In genomic region chr5:1950708-1951103, GRCh38 we compare ENCODE assay signal across 23 cellular contexts.
DNase-seq lines count a peak whose midpoint lies in the region; ATAC-seq, FAIRE-seq and TF ChIP-seq lines count a peak whose summit lies in the region.
"Had no signal": no experiment of that assay in that cellular context is flagged by ENCODE, and none has a peak within 500 bp of the region (broad histone marks: within the 10 kb centered on the region; RNA-seq: fewer than 3 reads in every experiment).

No MANE protein-coding gene starts in this region.

- H2BK15ac ChIP-seq in H1 (ENCODE audit: low read length) (no peak overlapping the region), neuronal stem cell (ENCODE audit: low read length) (peak overlapping the region; percentile 64)

- no peaks in the 10 kb centered on the region for H3K9me2 ChIP-seq in SK-N-SH

- H3K9me3 ChIP-seq in SK-N-SH, result no peaks in the 10 kb centered on the region
- H3K9me3 ChIP-seq in H1 (ENCODE audit: insufficient read depth in 2 of 2, low read depth in 1 of 2, low read length in 1 of 2), result no peaks in the 10 kb centered on the region; a peak in 1 of 4 replicates
- H3K9me3 ChIP-seq in neuronal stem cell (replicated peaks in 1 of 2; ENCODE audit: control insufficient read depth in 2 of 2, insufficient read depth in 1 of 2, low read depth in 1 of 2, low read length in 2 of 2), result no peaks in the 10 kb centered on the region
- H3K9me3 ChIP-seq in gastrocnemius medialis, result no peaks in the 10 kb centered on the region

- H3K18ac ChIP-seq in H1 (ENCODE audit: extremely low read depth, low read length), result no peak overlapping the region; the same call in 1 of the 2 replicates
- no peak overlapping the region for H3K18ac ChIP-seq in neuronal stem cell (ENCODE audit: low read length)

- TF ChIP-seq CTCF in SK-N-SH (IDR thresholded peaks at IDR 0.05) (no peak), NB4 (IDR thresholded peaks at IDR 0.05; ENCODE audit: low read depth, low read length) (no peak), H1 (IDR thresholded peaks at IDR 0.05; ENCODE audit: control extremely low read depth in 1 of 3, insufficient read depth in 1 of 3, low read depth in 1 of 3, low read length in 3 of 3) (no peak), gastrocnemius medialis (IDR thresholded peaks at IDR 0.05 in 4 of 5, conservative IDR thresholded peaks at IDR 0.05 in 1 of 5) (no peak)

- peaks cover 63% of the 10 kb centered on the region; the same call in 1 of the 2 replicates for H3K27me3 ChIP-seq in SK-N-SH (ENCODE audit: insufficient read depth)
- H3K27me3 ChIP-seq in H1 (replicated peaks in 1 of 4; ENCODE audit: control insufficient read depth in 3 of 4, extremely low read depth in 1 of 4, insufficient read depth in 3 of 4, low read length in 3 of 4), result peaks cover 0 to 4% (median 1%) of the 10 kb centered on the region in 4 experiments; a peak in 3 of 7 replicates
- H3K27me3 ChIP-seq in neuronal stem cell (ENCODE audit: control insufficient read depth in 3 of 3, insufficient read depth in 3 of 3, low read depth in 1 of 3, low read length in 3 of 3), result peaks cover 0 to 5% (median 0%) of the 10 kb centered on the region in 3 experiments
- no peaks in the 10 kb centered on the region for H3K27me3 ChIP-seq in gastrocnemius medialis

- H3K27ac ChIP-seq in SK-N-SH (ENCODE audit: low read depth in 2 of 2, low read length in 1 of 2) (no peak overlapping the region), H1 (ENCODE audit: low read depth, low read length) (no peak overlapping the region), neuronal stem cell (replicated peaks; ENCODE audit: low read length) (no peak overlapping the region), gastrocnemius medialis (no peak overlapping the region)

- H3F3A ChIP-seq in SK-N-SH (replicated peaks; ENCODE audit: insufficient read depth), result no peaks in the 10 kb centered on the region

- ATAC-seq in SK-N-SH treated with all-trans-retinoic acid at 6 μM for 48 hours, result no peak
- no peak for ATAC-seq in gastrocnemius medialis
- ATAC-seq in GM19324 (IDR thresholded peaks at IDR 0.05; ENCODE audit: low FRiP score, unreplicated experiment), result no peak
- ATAC-seq: CD8-positive, alpha-beta T cell; stimulated activated effector memory CD8-positive, alpha-beta T cell treated with anti-CD3 and anti-CD28 coated beads, Interleukin-12 subunit alpha, Interleukin-12 subunit beta, amount 100 ng/mL, for 72 hours had no signal

- H3K14ac ChIP-seq in H1 (ENCODE audit: insufficient read length) (no peak overlapping the region), neuronal stem cell (ENCODE audit: low read length) (no peak overlapping the region)

- H2BK5ac ChIP-seq in H1 (ENCODE audit: low read depth, low read length) (no peak overlapping the region), neuronal stem cell (ENCODE audit: low read length) (no peak overlapping the region)

- H4K8ac ChIP-seq in H1 (ENCODE audit: extremely low read depth, insufficient read depth, low read length) (no peak overlapping the region), neuronal stem cell (ENCODE audit: low read depth, low read length) (no peak overlapping the region)

- intact Hi-C loops in gastrocnemius medialis (cut with DNase I; ENCODE audit: low total_unique reads), result no loop called here

- in situ Hi-C loops in gastrocnemius medialis (cut with MboI; ENCODE audit: low sequenced_read_pairs in 4 of 4), result no loop called here

- no peak for TF ChIP-seq RAD21 in SK-N-SH (IDR thresholded peaks at IDR 0.05; ENCODE audit: low read length)
- no peak for TF ChIP-seq RAD21 in H1 (IDR thresholded peaks at IDR 0.05 in 1 of 2, conservative IDR thresholded peaks at IDR 0.05 in 1 of 2; ENCODE audit: low read depth in 2 of 2, low read length in 2 of 2)

- no peak overlapping the region for H3K56ac ChIP-seq in H1 (replicated peaks; ENCODE audit: insufficient read length, low read depth, low read length)

- no peak for DNase-seq in SK-N-SH
- peak; percentile 29 for DNase-seq in NB4 (ENCODE audit: low read depth)
- no peak for DNase-seq in H1 (ENCODE audit: low read depth in 1 of 2, low spot score in 2 of 2)
- no peak for DNase-seq in neuronal stem cell (ENCODE audit: low spot score)
- DNase-seq in gastrocnemius medialis, result no peak
- no peak for DNase-seq in stimulated activated naive CD4-positive, alpha-beta T cell treated with Interleukin-2 at 50 U/mL for 16 hours (lab: John Stamatoyannopoulos, UW)
- DNase-seq: 8988T; activated CD8-positive, alpha-beta memory T cell treated with anti-CD3 and anti-CD28 coated beads for 24 hours; activated naive CD4-positive, alpha-beta T cell treated with Interleukin-2 at 50 U/mL for 16 hours; activated T-cell treated with anti-CD3 and anti-CD28 coated beads, Interleukin-2, amount 50 U/mL, for 24 hours; aorta; CD8-positive, alpha-beta T cell; DMS79; foreskin fibroblast; HCEC 1CT; kidney; NCI-H146 had no signal

- H3K4me1 ChIP-seq in SK-N-SH (ENCODE audit: control insufficient read depth in 1 of 2, insufficient read depth in 2 of 2, low read depth in 1 of 2, low read length in 1 of 2) (no peaks in the 10 kb centered on the region), H1 (replicated peaks in 1 of 4; ENCODE audit: control insufficient read depth in 3 of 4, insufficient read depth in 4 of 4, low read length in 3 of 4) (peaks cover 0 to 17% (median 11%) of the 10 kb centered on the region in 4 experiments; a peak in 6 of 7 replicates), neuronal stem cell (ENCODE audit: control insufficient read depth in 2 of 2, insufficient read depth in 1 of 2, low read depth in 1 of 2, low read length in 2 of 2) (peaks cover 3 to 5% of the 10 kb centered on the region in 2 donors), gastrocnemius medialis (no peaks in the 10 kb centered on the region)

- H3K23me2 ChIP-seq in H1 (ENCODE audit: low read depth, low read length), result 0 out of 2 replicates have a peak, but pooled peaks cover 2% of the 10 kb centered on the region

- 16% methylated on average over 17 of the region's 22 CpGs for WGBS in SK-N-SH (ENCODE audit: low lambda C conversion rate)
- 91% methylated on average over 22 of the region's 22 CpGs; no CpG with 5 or more reads in 1 of the 2 experiments for WGBS in H1 (ENCODE audit: extremely low coverage in 1 of 2, insufficient coverage in 1 of 2, insufficient read length in 1 of 2, insufficient replicate concordance in 2 of 2, low coverage in 1 of 2, low lambda C conversion rate in 2 of 2, missing lambda C conversion rate in 1 of 2), 2 experiments
- WGBS in neuronal stem cell (ENCODE audit: extremely low coverage in 2 of 2, insufficient read length in 2 of 2, insufficient replicate concordance in 1 of 2), 2 donors, result no CpG with 5 or more reads among the region's 22 CpGs

- no peak overlapping the region for H3K4me3 ChIP-seq in SK-N-SH (ENCODE audit: low read depth in 2 of 2, low read length in 1 of 2)
- H3K4me3 ChIP-seq in NB4 (ENCODE audit: low read depth, low read length), result no peak overlapping the region
- no peak overlapping the region for H3K4me3 ChIP-seq in H1 (ENCODE audit: extremely low read depth in 1 of 4, insufficient read depth in 2 of 4, low read depth in 3 of 4, low read length in 4 of 4)
- H3K4me3 ChIP-seq in neuronal stem cell (ENCODE audit: low read length in 2 of 2), result no peak overlapping the region
- H3K4me3 ChIP-seq in gastrocnemius medialis, result no peak overlapping the region
- H3K4me3 ChIP-seq: lung had no signal

- H3K79me1 ChIP-seq in H1 (ENCODE audit: low read depth, low read length) (no peaks in the 10 kb centered on the region), neuronal stem cell (ENCODE audit: low read depth, low read length) (peaks cover 3% of the 10 kb centered on the region)

- POLR2A ChIA-PET in SK-N-SH (lab: Yijun Ruan, JAX), result no interaction called here
- POLR2A ChIA-PET in H1 (lab: Charles Lee; ENCODE audit: partially characterized antibody), result no interaction called here

- H3K9ac ChIP-seq in SK-N-SH, result no peak overlapping the region
- no peak overlapping the region for H3K9ac ChIP-seq in H1 (replicated peaks in 1 of 4; ENCODE audit: extremely low read depth in 1 of 4, low read depth in 3 of 4, low read length in 3 of 4)
- peak overlapping the region; percentile 44 for H3K9ac ChIP-seq in neuronal stem cell (ENCODE audit: low read depth, low read length, poor library complexity)

- H4K20me1 ChIP-seq in SK-N-SH (ENCODE audit: insufficient read depth) (no peaks in the 10 kb centered on the region), H1 (replicated peaks in 1 of 2; ENCODE audit: control insufficient read depth in 1 of 2, insufficient read depth in 2 of 2, low read length in 2 of 2) (no peaks in the 10 kb centered on the region)

- no peak for FAIRE-seq in H1 (lab: Jason Lieb, UNC)
- FAIRE-seq: endothelial cell of umbilical vein, GM12892, kidney had no signal

- CTCF ChIA-PET in SK-N-SH (lab: Yijun Ruan, JAX), result no interaction called here
- CTCF ChIA-PET in H1 (lab: Charles Lee; ENCODE audit: partially characterized antibody), result interaction anchor here (1.1 kb wide), 1 partner anchor 187 kb away, joined by 3 read pairs; no protein-coding TSS in a partner anchor

- H2BK20ac ChIP-seq in H1 (ENCODE audit: low read length), result no peak overlapping the region

- H3K23ac ChIP-seq in H1 (ENCODE audit: insufficient read length), result no peak overlapping the region
- no peak overlapping the region for H3K23ac ChIP-seq in neuronal stem cell (ENCODE audit: low read depth, low read length, poor library complexity)

- H3K36me3 ChIP-seq in SK-N-SH (replicated peaks in 1 of 2; ENCODE audit: control insufficient read depth in 1 of 2, insufficient read depth in 2 of 2, low read length in 1 of 2) (no peaks in the 10 kb centered on the region), H1 (ENCODE audit: control insufficient read depth in 2 of 4, insufficient read depth in 4 of 4, low read length in 3 of 4) (no peaks in the 10 kb centered on the region), neuronal stem cell (replicated peaks in 1 of 2; ENCODE audit: control insufficient read depth in 2 of 2, insufficient read depth in 2 of 2, low read length in 2 of 2) (no peaks in the 10 kb centered on the region), gastrocnemius medialis (no peaks in the 10 kb centered on the region)

- H4K91ac ChIP-seq in H1 (replicated peaks; ENCODE audit: insufficient read length, low read length), result peak overlapping the region; percentile 88
- H4K91ac ChIP-seq in neuronal stem cell (ENCODE audit: low read depth, low read length, poor library complexity), result no peak overlapping the region

- no peak for TF ChIP-seq EP300 in SK-N-SH (IDR thresholded peaks at IDR 0.05; ENCODE audit: borderline replicate concordance in 1 of 2, low read depth in 1 of 2, low read length in 1 of 2)
- TF ChIP-seq EP300 in H1 (IDR thresholded peaks at IDR 0.05; ENCODE audit: borderline replicate concordance in 1 of 2, low read depth in 2 of 2, low read length in 2 of 2), result no peak

- H3K4ac ChIP-seq in H1 (replicated peaks; ENCODE audit: insufficient read length, low read depth, low read length) (peak overlapping the region; percentile 89), neuronal stem cell (ENCODE audit: low read length) (no peak overlapping the region)

- no peak overlapping the region for H3K4me2 ChIP-seq in SK-N-SH
- H3K4me2 ChIP-seq in H1 (ENCODE audit: insufficient read depth in 1 of 2, low read depth in 2 of 2, low read length in 2 of 2), result no peak overlapping the region
- no peak overlapping the region for H3K4me2 ChIP-seq in neuronal stem cell (ENCODE audit: insufficient read depth, low read length, poor library complexity, severe bottlenecking)

- H2AFZ ChIP-seq in SK-N-SH (ENCODE audit: low read depth), result no peak overlapping the region
- no peak overlapping the region for H2AFZ ChIP-seq in H1 (ENCODE audit: low read length)
- H2AFZ ChIP-seq in neuronal stem cell (ENCODE audit: low read length), result no peak overlapping the region

- H3K79me2 ChIP-seq in SK-N-SH (ENCODE audit: insufficient read depth), result no peaks in the 10 kb centered on the region
- H3K79me2 ChIP-seq in H1 (ENCODE audit: control insufficient read depth in 1 of 2, insufficient read depth in 2 of 2, low read length in 2 of 2), result no peaks in the 10 kb centered on the region

- H2BK120ac ChIP-seq in H1 (replicated peaks; ENCODE audit: low read depth, low read length) (no peak overlapping the region), neuronal stem cell (ENCODE audit: low read depth, low read length) (no peak overlapping the region)

- H4K5ac ChIP-seq in H1 (ENCODE audit: insufficient read length, low read depth, low read length), result no peak overlapping the region

- TF ChIP-seq POLR2A in NB4 (IDR thresholded peaks at IDR 0.05; ENCODE audit: extremely low read depth, insufficient read length), result no peak
- no peak for TF ChIP-seq POLR2A in H1 (IDR thresholded peaks at IDR 0.05; ENCODE audit: control extremely low read depth in 1 of 2, low read depth in 2 of 2, low read length in 2 of 2)
- no peak for TF ChIP-seq POLR2A in gastrocnemius medialis (IDR thresholded peaks at IDR 0.05)

- H2BK12ac ChIP-seq in H1 (ENCODE audit: low read depth, low read length), result peak overlapping the region; percentile 60; the same call in 1 of the 2 replicates
- H2BK12ac ChIP-seq in neuronal stem cell (ENCODE audit: low read length), result no peak overlapping the region

- H2AK5ac ChIP-seq in H1 (ENCODE audit: low read depth, low read length) (peak overlapping the region; percentile 97), neuronal stem cell (ENCODE audit: low read depth, low read length) (no peak overlapping the region)
